Comparison of ENCODE assay signal across 8 cellular contexts in the genomic region with DNA sequence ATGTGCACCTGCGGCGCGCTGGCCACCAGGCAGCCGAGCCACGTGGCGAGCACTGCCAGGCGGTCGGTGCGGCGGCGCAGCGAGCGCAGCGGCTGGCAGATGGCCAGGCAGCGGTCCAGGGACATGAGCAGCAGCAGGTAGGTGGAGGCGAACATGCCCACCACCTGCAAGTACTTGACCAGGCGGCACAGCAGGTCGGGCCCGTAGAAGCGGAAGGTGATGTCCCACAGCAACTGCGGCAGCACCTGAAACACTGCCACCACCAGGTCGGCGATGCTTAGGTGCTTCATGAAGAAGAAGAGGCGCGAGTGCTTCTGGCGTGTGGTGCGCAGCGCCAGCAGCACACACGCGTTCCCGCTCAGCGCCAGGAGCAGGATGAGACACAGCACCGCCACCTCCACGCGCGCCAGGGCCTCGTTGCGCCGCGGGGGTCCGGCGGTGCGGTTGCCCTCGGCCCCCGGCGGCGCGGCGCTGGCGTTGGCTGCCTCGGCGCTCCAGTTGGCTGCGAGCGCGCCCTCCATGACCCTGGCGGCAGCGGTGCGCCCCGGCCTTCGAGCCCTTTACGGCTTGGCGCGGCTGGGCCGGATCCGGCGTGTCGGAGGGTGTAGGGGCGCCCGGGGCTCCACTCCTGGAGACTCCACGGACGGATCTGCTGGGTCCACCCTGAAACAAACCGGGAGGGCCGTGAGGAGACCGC. TPM values are rescaled to one million over a fixed set of nuclear protein-coding genes. Genes with fewer than 3 reads are reported as not detected.
A peak's percentile ranks its signal among the peaks of the same experiment; 100 is the strongest.
DNase-seq lines count a peak whose midpoint lies in the region; ATAC-seq and TF ChIP-seq lines count a peak whose summit lies in the region.

No MANE protein-coding gene starts in this region.

- peak overlapping the region; percentile 51 for H3K4me2 ChIP-seq in fibroblast of lung (ENCODE audit: extremely low read depth, insufficient read depth, low read length)

- H3K27ac Mint-ChIP-seq in activated naive CD4-positive, alpha-beta T cell treated with anti-CD3 and anti-CD28 coated beads, Interleukin-2, amount 50 U/mL, for 72 hours, result no peak overlapping the region

- H2AFZ ChIP-seq in fibroblast of lung (ENCODE audit: low read length), result peak overlapping the region; percentile 9

- no peaks in the 10 kb centered on the region for H3K36me3 Mint-ChIP-seq in activated naive CD4-positive, alpha-beta T cell treated with anti-CD3 and anti-CD28 coated beads, Interleukin-2, amount 50 U/mL, for 72 hours

- no peak overlapping the region for H3K27ac ChIP-seq in fibroblast of lung (ENCODE audit: insufficient read depth, low read length)

- H3K9me3 ChIP-seq in fibroblast of lung (ENCODE audit: control insufficient read depth, insufficient read depth, low read depth, low read length), result no peaks in the 10 kb centered on the region

- peak in 1 of 2 donors; percentile 41 for DNase-seq in activated naive CD4-positive, alpha-beta T cell treated with anti-CD3 and anti-CD28 coated beads, Interleukin-2, amount 50 U/mL, for 72 hours (ENCODE audit: low spot score in 2 of 2)
- DNase-seq in activated naive CD4-positive, alpha-beta T cell (lab: John Stamatoyannopoulos, UW), result no peak
- peak; percentile 36 for DNase-seq in NCI-H524 treated with DMSO at 0.1 percent for 48 hours (lab: John Stamatoyannopoulos, UW)
- peak; percentile 11 to 51 for DNase-seq in fibroblast of lung (ENCODE audit: low read depth in 2 of 2)
- peak; percentile 38 for DNase-seq in renal cortical epithelial cell (ENCODE audit: low read depth)
- no peak for DNase-seq in AG08395 (ENCODE audit: low spot score)

- H3K79me2 ChIP-seq in fibroblast of lung (ENCODE audit: control insufficient read depth, insufficient read depth, low read length), result peaks cover 8% of the 10 kb centered on the region

- H3K4me3 ChIP-seq in fibroblast of lung (replicated peaks in 1 of 4; ENCODE audit: control extremely low read depth in 1 of 4, insufficient read depth in 1 of 4, low read depth in 3 of 4, low read length in 4 of 4), result peak overlapping the region in 3 of 4 experiments; percentile 30 to 60 (median 50)

- H4K20me1 ChIP-seq in fibroblast of lung (ENCODE audit: control insufficient read depth, extremely low read depth, insufficient read depth, low read length), result no peaks in the 10 kb centered on the region

- H3K27me3 ChIP-seq in fibroblast of lung (ENCODE audit: control insufficient read depth, insufficient read depth, low read length), result no peaks in the 10 kb centered on the region

- TF ChIP-seq CTCF in fibroblast of lung (conservative IDR thresholded peaks at IDR 0.05 in 1 of 2, IDR thresholded peaks at IDR 0.05 in 1 of 2; ENCODE audit: low read depth in 1 of 2, low read length in 2 of 2), result no peak

- peak; percentile 21 to 65 for ATAC-seq in activated naive CD4-positive, alpha-beta T cell treated with anti-CD3 and anti-CD28 coated beads, Interleukin-2, amount 50 U/mL, for 72 hours
- peak; percentile 47 for ATAC-seq in HG02763 (IDR thresholded peaks at IDR 0.05; ENCODE audit: unreplicated experiment)
- no peak for ATAC-seq in HG03025 (IDR thresholded peaks at IDR 0.05; ENCODE audit: low FRiP score, unreplicated experiment)

- H3K9me3 Mint-ChIP-seq in activated naive CD4-positive, alpha-beta T cell treated with anti-CD3 and anti-CD28 coated beads, Interleukin-2, amount 50 U/mL, for 72 hours, result no peaks in the 10 kb centered on the region

- peaks cover 3% of the 10 kb centered on the region for H3K36me3 ChIP-seq in fibroblast of lung (ENCODE audit: control insufficient read depth, insufficient read depth, low read length)

- H3K4me1 ChIP-seq in fibroblast of lung (ENCODE audit: control insufficient read depth, extremely low read depth, insufficient read depth, low read length), result peaks cover 3% of the 10 kb centered on the region

- no peak overlapping the region for H3K9ac ChIP-seq in fibroblast of lung (ENCODE audit: insufficient read depth, low read length)

RNA-seq across cellular contexts. Expression of gene OXTR, which starts 1.6 kb away (rescaled TPM):
- 1 to 10 TPM in 1 of 2 donors, under 1 TPM in 1; 0.89 to 3.6 TPM for total RNA-seq in activated naive CD4-positive, alpha-beta T cell treated with anti-CD3 and anti-CD28 coated beads, Interleukin-2, amount 50 U/mL, for 72 hours
- total RNA-seq in fibroblast of lung, result 0.26 and 3.6 TPM in 2 replicates
- polyA plus RNA-seq in fibroblast of lung, result 10.4 and 47.2 TPM in 2 replicates
- polyA plus RNA-seq in fibroblast of lung (2012), result 17.4 and 73.6 TPM in 2 replicates
- 15.3 and 40.6 TPM in 2 replicates for polyA minus RNA-seq in fibroblast of lung (ENCODE audit: low replicate concordance)
- 1.2 and 6.9 TPM in 2 replicates for total RNA-seq in renal cortical epithelial cell

RNA-seq across cellular contexts. Expression of gene CAV3, which starts 34.2 kb away (rescaled TPM):
- total RNA-seq in activated naive CD4-positive, alpha-beta T cell treated with anti-CD3 and anti-CD28 coated beads, Interleukin-2, amount 50 U/mL, for 72 hours, result not detected
- total RNA-seq in fibroblast of lung (not detected in 2 replicates), renal cortical epithelial cell (not detected in 2 replicates)
- 0.03 TPM in 1 of 2 replicates, not detected in the other for polyA plus RNA-seq in fibroblast of lung
- polyA plus RNA-seq in fibroblast of lung (2012), result not detected in 2 replicates
- not detected in 2 replicates for polyA minus RNA-seq in fibroblast of lung (ENCODE audit: low replicate concordance)

Comparison
In these comparisons a context has a peak if more than half of its experiments do, and no peak if none do; other contexts are left out.
1. DNase-seq: peak in NCI-H524 treated with DMSO at 0.1 percent for 48 hours (single experiment), fibroblast of lung (2 of 2) and renal cortical epithelial cell (single experiment); none in activated naive CD4-positive, alpha-beta T cell (0 of 4) and AG08395 (single experiment).